1 cellular context compared by ENCODE assay signal in genomic region chr7:106111671-106112117, GRCh38.
TF ChIP-seq lines count a peak whose summit lies in the region.

No MANE protein-coding gene starts in this region.

TF ChIP-seq in K562, 482 proteins besides CTCF, POLR2A, EP300 and RAD21 (continued from another document and continues in another):
- TF ChIP-seq CREB3L1 (IDR thresholded peaks at IDR 0.05; ENCODE audit: borderline replicate concordance, low read depth) (peak; percentile 67), REST (CRISPR knock-in tag; IDR thresholded peaks at IDR 0.05; ENCODE audit: low read depth) (peak; percentile 89), KDM2B (CRISPR knock-in tag; IDR thresholded peaks at IDR 0.05) (peak; percentile 76; the same call in 1 of the 2 replicates), SMARCC2 (IDR thresholded peaks at IDR 0.05; ENCODE audit: low read depth) (no peak; the same call in 1 of the 2 replicates), NFIC (IDR thresholded peaks at IDR 0.05) (peak; percentile 45; the same call in 1 of the 2 replicates), HNRNPLL (IDR thresholded peaks at IDR 0.05; ENCODE audit: low read depth, low read length, poor library complexity, severe bottlenecking) (peak; percentile 58), FUS (optimal IDR thresholded peaks at IDR 0.05; ENCODE audit: low read depth, low read length) (peak; percentile 35), NFE2 (IDR thresholded peaks at IDR 0.05; ENCODE audit: low read depth) (no peak), PREB (CRISPR knock-in tag; IDR thresholded peaks at IDR 0.05) (peak; percentile 97; the same call in 1 of the 2 replicates), ZNF24 (IDR thresholded peaks at IDR 0.05) (peak; percentile 52; the same call in 1 of the 2 replicates), NONO (IDR thresholded peaks at IDR 0.05; ENCODE audit: low read depth in 2 of 2, low read length in 1 of 2) (peak; percentile 55 to 91; a peak in 3 of 4 replicates), MECOM (CRISPR knock-in tag; IDR thresholded peaks at IDR 0.05) (0 out of 2 replicates have a peak, but pooled peaks have one; percentile 67), DMBX1 (CRISPR knock-in tag; IDR thresholded peaks at IDR 0.05; ENCODE audit: borderline replicate concordance) (peak; percentile 79), AFF1 (IDR thresholded peaks at IDR 0.05; ENCODE audit: low read depth in 1 of 2, partially characterized antibody in 2 of 2) (peak in 1 of 2 experiments; percentile 5), SMARCB1 (IDR thresholded peaks at IDR 0.05; ENCODE audit: insufficient read length, low read depth) (no peak), KHSRP (IDR thresholded peaks at IDR 0.05) (no peak), CSDE1 (IDR thresholded peaks at IDR 0.05) (no peak), ATF6 (CRISPR knock-in tag; IDR thresholded peaks at IDR 0.05) (no peak), NCOR1 (IDR thresholded peaks at IDR 0.05) (0 out of 2 replicates have a peak, but pooled peaks have one; percentile 3), ZBTB40 (IDR thresholded peaks at IDR 0.05) (0 out of 2 replicates have a peak, but pooled peaks have one; percentile 45), ZBTB40 (CRISPR knock-in tag; IDR thresholded peaks at IDR 0.05) (no peak), PYGO2 (tag; IDR thresholded peaks at IDR 0.05) (no peak), AFF4 (CRISPR knock-in tag; IDR thresholded peaks at IDR 0.05) (peak; percentile 28; the same call in 1 of the 2 replicates), RBFOX2 (IDR thresholded peaks at IDR 0.05; ENCODE audit: low read depth, low read length) (no peak), CHD2 (IDR thresholded peaks at IDR 0.05; ENCODE audit: low read depth, low read length) (no peak), CHD4 (IDR thresholded peaks at IDR 0.05; ENCODE audit: insufficient read depth, insufficient replicate concordance, low read depth, low read length, poor library complexity, severe bottlenecking) (peak; percentile 77)
